Comparison of ENCODE assay signal across 1 cellular context in the genomic region with DNA sequence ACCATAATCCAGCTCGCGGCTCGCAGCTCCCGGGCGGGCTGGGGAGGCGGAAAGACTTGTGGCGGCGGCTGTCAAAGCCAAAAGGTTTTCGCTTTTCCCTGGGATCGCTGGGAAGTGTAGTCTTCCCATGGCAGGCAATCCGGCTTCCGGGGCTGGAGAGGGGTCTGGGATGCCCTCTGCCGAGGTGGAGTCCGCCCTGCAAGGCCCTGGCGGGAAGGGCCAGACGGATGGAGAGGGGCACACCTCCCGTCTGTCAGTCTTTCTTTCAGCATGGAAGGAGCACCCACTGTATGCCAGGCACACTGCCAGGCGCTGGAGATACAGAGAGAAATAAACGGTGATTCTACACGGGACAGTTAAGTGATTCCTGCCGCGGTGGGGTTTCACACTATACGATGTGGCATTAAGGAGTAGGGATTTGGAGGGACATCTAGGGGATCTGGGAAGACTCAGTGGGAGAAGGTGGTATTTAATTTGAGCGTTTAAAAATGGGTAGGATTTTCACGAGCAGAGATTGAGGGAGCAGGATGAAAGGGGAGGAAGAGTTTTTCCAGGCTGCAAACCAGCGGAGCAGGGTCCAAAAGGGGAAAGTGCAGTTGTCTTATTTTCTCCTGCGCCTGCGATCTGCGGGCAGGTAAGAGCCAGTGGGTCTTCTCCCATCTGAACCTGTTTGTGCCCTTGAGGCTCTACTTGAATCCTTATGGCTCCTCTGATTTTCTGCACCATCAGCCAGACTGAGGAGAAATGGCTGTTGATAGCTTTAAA.
TF ChIP-seq lines count a peak whose summit lies in the region.

A gene (minus strand): TSS at position 60 of the 765 bp plus-strand sequence. CDS start 461 bp downstream, outside the sequence.

TF ChIP-seq in HepG2, 621 proteins besides CTCF, POLR2A, EP300 and RAD21 (continued from another document and continues in another):
- TF ChIP-seq, protein P1, sequence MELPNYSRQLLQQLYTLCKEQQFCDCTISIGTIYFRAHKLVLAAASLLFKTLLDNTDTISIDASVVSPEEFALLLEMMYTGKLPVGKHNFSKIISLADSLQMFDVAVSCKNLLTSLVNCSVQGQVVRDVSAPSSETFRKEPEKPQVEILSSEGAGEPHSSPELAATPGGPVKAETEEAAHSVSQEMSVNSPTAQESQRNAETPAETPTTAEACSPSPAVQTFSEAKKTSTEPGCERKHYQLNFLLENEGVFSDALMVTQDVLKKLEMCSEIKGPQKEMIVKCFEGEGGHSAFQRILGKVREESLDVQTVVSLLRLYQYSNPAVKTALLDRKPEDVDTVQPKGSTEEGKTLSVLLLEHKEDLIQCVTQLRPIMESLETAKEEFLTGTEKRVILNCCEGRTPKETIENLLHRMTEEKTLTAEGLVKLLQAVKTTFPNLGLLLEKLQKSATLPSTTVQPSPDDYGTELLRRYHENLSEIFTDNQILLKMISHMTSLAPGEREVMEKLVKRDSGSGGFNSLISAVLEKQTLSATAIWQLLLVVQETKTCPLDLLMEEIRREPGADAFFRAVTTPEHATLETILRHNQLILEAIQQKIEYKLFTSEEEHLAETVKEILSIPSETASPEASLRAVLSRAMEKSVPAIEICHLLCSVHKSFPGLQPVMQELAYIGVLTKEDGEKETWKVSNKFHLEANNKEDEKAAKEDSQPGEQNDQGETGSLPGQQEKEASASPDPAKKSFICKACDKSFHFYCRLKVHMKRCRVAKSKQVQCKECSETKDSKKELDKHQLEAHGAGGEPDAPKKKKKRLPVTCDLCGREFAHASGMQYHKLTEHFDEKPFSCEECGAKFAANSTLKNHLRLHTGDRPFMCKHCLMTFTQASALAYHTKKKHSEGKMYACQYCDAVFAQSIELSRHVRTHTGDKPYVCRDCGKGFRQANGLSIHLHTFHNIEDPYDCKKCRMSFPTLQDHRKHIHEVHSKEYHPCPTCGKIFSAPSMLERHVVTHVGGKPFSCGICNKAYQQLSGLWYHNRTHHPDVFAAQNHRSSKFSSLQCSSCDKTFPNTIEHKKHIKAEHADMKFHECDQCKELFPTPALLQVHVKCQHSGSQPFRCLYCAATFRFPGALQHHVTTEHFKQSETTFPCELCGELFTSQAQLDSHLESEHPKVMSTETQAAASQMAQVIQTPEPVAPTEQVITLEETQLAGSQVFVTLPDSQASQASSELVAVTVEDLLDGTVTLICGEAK (IDR thresholded peaks at IDR 0.05): no peak
- TF ChIP-seq, protein P1 (CRISPR knock-in tag; IDR thresholded peaks at IDR 0.05): peak; percentile 15; the same call in 1 of the 2 replicates
- 0 out of 2 replicates have a peak, but pooled peaks have one; percentile 71 for TF ChIP-seq GFI1 (CRISPR knock-in tag; IDR thresholded peaks at IDR 0.05; ENCODE audit: borderline replicate concordance)
- TF ChIP-seq, protein P2, sequence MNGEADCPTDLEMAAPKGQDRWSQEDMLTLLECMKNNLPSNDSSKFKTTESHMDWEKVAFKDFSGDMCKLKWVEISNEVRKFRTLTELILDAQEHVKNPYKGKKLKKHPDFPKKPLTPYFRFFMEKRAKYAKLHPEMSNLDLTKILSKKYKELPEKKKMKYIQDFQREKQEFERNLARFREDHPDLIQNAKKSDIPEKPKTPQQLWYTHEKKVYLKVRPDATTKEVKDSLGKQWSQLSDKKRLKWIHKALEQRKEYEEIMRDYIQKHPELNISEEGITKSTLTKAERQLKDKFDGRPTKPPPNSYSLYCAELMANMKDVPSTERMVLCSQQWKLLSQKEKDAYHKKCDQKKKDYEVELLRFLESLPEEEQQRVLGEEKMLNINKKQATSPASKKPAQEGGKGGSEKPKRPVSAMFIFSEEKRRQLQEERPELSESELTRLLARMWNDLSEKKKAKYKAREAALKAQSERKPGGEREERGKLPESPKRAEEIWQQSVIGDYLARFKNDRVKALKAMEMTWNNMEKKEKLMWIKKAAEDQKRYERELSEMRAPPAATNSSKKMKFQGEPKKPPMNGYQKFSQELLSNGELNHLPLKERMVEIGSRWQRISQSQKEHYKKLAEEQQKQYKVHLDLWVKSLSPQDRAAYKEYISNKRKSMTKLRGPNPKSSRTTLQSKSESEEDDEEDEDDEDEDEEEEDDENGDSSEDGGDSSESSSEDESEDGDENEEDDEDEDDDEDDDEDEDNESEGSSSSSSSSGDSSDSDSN (CRISPR knock-in tag; IDR thresholded peaks at IDR 0.05): no peak
- TF ChIP-seq, protein P3, sequence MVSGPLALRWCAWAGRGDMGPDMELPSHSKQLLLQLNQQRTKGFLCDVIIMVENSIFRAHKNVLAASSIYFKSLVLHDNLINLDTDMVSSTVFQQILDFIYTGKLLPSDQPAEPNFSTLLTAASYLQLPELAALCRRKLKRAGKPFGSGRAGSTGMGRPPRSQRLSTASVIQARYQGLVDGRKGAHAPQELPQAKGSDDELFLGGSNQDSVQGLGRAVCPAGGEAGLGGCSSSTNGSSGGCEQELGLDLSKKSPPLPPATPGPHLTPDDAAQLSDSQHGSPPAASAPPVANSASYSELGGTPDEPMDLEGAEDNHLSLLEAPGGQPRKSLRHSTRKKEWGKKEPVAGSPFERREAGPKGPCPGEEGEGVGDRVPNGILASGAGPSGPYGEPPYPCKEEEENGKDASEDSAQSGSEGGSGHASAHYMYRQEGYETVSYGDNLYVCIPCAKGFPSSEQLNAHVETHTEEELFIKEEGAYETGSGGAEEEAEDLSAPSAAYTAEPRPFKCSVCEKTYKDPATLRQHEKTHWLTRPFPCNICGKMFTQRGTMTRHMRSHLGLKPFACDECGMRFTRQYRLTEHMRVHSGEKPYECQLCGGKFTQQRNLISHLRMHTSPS (CRISPR knock-in tag; IDR thresholded peaks at IDR 0.05; ENCODE audit: low read depth): peak; percentile 57; the same call in 1 of the 2 replicates
- TF ChIP-seq ZNF652 (CRISPR knock-in tag; IDR thresholded peaks at IDR 0.05; ENCODE audit: borderline replicate concordance, low read depth): 0 out of 2 replicates have a peak, but pooled peaks have one; percentile 37
- peak; percentile 22 for TF ChIP-seq HIVEP1 (CRISPR knock-in tag; IDR thresholded peaks at IDR 0.05)
- TF ChIP-seq RBFOX2 (IDR thresholded peaks at IDR 0.05; ENCODE audit: low read depth, low read length): 0 out of 2 replicates have a peak, but pooled peaks have one; percentile 33
- TF ChIP-seq ZNF34 (CRISPR knock-in tag; IDR thresholded peaks at IDR 0.05; ENCODE audit: borderline replicate concordance): no peak
- no peak for TF ChIP-seq U2AF2 (IDR thresholded peaks at IDR 0.05; ENCODE audit: low read depth, low read length)
- TF ChIP-seq POGZ (CRISPR knock-in tag; IDR thresholded peaks at IDR 0.05): peak; percentile 53; the same call in 1 of the 2 replicates
- TF ChIP-seq PAX8 (CRISPR knock-in tag; IDR thresholded peaks at IDR 0.05; ENCODE audit: borderline replicate concordance): no peak
- TF ChIP-seq ZNF777 (CRISPR knock-in tag; IDR thresholded peaks at IDR 0.05): peak; percentile 57
- TF ChIP-seq ZNF746 (CRISPR knock-in tag; IDR thresholded peaks at IDR 0.05): 0 out of 2 replicates have a peak, but pooled peaks have one; percentile 36
- peak; percentile 49; the same call in 1 of the 2 replicates for TF ChIP-seq TAF1 (CRISPR knock-in tag; IDR thresholded peaks at IDR 0.05)
- no peak for TF ChIP-seq ZNF264 (CRISPR knock-in tag; IDR thresholded peaks at IDR 0.05)
- TF ChIP-seq JARID2 (CRISPR knock-in tag; IDR thresholded peaks at IDR 0.05; ENCODE audit: insufficient replicate concordance): no peak
- TF ChIP-seq TBL1XR1 (IDR thresholded peaks at IDR 0.05; ENCODE audit: borderline replicate concordance, low read length, partially characterized antibody): no peak
- TF ChIP-seq, protein P4, sequence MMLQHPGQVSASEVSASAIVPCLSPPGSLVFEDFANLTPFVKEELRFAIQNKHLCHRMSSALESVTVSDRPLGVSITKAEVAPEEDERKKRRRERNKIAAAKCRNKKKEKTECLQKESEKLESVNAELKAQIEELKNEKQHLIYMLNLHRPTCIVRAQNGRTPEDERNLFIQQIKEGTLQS (CRISPR knock-in tag; IDR thresholded peaks at IDR 0.05): no peak
- TF ChIP-seq, protein P5, sequence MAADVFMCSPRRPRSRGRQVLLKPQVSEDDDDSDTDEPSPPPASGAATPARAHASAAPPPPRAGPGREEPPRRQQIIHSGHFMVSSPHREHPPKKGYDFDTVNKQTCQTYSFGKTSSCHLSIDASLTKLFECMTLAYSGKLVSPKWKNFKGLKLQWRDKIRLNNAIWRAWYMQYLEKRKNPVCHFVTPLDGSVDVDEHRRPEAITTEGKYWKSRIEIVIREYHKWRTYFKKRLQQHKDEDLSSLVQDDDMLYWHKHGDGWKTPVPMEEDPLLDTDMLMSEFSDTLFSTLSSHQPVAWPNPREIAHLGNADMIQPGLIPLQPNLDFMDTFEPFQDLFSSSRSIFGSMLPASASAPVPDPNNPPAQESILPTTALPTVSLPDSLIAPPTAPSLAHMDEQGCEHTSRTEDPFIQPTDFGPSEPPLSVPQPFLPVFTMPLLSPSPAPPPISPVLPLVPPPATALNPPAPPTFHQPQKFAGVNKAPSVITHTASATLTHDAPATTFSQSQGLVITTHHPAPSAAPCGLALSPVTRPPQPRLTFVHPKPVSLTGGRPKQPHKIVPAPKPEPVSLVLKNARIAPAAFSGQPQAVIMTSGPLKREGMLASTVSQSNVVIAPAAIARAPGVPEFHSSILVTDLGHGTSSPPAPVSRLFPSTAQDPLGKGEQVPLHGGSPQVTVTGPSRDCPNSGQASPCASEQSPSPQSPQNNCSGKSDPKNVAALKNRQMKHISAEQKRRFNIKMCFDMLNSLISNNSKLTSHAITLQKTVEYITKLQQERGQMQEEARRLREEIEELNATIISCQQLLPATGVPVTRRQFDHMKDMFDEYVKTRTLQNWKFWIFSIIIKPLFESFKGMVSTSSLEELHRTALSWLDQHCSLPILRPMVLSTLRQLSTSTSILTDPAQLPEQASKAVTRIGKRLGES (CRISPR knock-in tag; IDR thresholded peaks at IDR 0.05; ENCODE audit: borderline replicate concordance): no peak
- TF ChIP-seq, protein P6, sequence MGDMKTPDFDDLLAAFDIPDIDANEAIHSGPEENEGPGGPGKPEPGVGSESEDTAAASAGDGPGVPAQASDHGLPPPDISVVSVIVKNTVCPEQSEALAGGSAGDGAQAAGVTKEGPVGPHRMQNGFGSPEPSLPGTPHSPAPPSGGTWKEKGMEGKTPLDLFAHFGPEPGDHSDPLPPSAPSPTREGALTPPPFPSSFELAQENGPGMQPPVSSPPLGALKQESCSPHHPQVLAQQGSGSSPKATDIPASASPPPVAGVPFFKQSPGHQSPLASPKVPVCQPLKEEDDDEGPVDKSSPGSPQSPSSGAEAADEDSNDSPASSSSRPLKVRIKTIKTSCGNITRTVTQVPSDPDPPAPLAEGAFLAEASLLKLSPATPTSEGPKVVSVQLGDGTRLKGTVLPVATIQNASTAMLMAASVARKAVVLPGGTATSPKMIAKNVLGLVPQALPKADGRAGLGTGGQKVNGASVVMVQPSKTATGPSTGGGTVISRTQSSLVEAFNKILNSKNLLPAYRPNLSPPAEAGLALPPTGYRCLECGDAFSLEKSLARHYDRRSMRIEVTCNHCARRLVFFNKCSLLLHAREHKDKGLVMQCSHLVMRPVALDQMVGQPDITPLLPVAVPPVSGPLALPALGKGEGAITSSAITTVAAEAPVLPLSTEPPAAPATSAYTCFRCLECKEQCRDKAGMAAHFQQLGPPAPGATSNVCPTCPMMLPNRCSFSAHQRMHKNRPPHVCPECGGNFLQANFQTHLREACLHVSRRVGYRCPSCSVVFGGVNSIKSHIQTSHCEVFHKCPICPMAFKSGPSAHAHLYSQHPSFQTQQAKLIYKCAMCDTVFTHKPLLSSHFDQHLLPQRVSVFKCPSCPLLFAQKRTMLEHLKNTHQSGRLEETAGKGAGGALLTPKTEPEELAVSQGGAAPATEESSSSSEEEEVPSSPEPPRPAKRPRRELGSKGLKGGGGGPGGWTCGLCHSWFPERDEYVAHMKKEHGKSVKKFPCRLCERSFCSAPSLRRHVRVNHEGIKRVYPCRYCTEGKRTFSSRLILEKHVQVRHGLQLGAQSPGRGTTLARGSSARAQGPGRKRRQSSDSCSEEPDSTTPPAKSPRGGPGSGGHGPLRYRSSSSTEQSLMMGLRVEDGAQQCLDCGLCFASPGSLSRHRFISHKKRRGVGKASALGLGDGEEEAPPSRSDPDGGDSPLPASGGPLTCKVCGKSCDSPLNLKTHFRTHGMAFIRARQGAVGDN (CRISPR knock-in tag; IDR thresholded peaks at IDR 0.05): peak; percentile 69
- TF ChIP-seq, protein P7, sequence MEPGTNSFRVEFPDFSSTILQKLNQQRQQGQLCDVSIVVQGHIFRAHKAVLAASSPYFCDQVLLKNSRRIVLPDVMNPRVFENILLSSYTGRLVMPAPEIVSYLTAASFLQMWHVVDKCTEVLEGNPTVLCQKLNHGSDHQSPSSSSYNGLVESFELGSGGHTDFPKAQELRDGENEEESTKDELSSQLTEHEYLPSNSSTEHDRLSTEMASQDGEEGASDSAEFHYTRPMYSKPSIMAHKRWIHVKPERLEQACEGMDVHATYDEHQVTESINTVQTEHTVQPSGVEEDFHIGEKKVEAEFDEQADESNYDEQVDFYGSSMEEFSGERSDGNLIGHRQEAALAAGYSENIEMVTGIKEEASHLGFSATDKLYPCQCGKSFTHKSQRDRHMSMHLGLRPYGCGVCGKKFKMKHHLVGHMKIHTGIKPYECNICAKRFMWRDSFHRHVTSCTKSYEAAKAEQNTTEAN (CRISPR knock-in tag; conservative IDR thresholded peaks at IDR 0.05): no peak
- no peak for TF ChIP-seq ZIK1 (CRISPR knock-in tag; IDR thresholded peaks at IDR 0.05; ENCODE audit: borderline replicate concordance, low read depth)
- 0 out of 2 replicates have a peak, but pooled peaks have one; percentile 53 for TF ChIP-seq KMT2A (CRISPR knock-in tag; IDR thresholded peaks at IDR 0.05)
